28 cellular contexts compared by ENCODE assay signal in genomic region chr12:54571166-54571856, GRCh38. TPM values are rescaled to one million over a fixed set of nuclear protein-coding genes. Genes with fewer than 3 reads are reported as not detected.
DNase-seq lines count a peak whose midpoint lies in the region; ATAC-seq, FAIRE-seq and TF ChIP-seq lines count a peak whose summit lies in the region.
"Had no signal": no experiment of that assay in that cellular context is flagged by ENCODE, and none has a peak within 500 bp of the region (broad histone marks: within the 10 kb centered on the region; RNA-seq: fewer than 3 reads in every experiment).

No MANE protein-coding gene starts in this region.

- TF ChIP-seq RAD21 in HepG2 (CRISPR knock-in tag; IDR thresholded peaks at IDR 0.05) = no peak

- ATAC-seq in HepG2 (no peak), right lobe of liver (no peak), GM18502 (IDR thresholded peaks at IDR 0.05; ENCODE audit: poor library complexity, unreplicated experiment) (no peak)
- ATAC-seq: activated CD4-positive, CD25-positive, alpha-beta regulatory T cell treated with anti-CD3 and anti-CD28 coated beads, Interleukin-2, amount 50 U/mL, for 24 hours; activated T-helper 17 cell treated with anti-CD3 and anti-CD28 coated beads, Interleukin-2, amount 50 U/mL, for 72 hours; stimulated activated naive B cell treated with anti-CD40 and anti-IgM and Interleukin-4, amounts not matched to agents 10 μg/mL and 1 μg/mL and 100 μg/mL, for 72 hours had no signal

- 15% methylated on average over 4 of the region's 4 CpGs for WGBS in HepG2 (ENCODE audit: low lambda C conversion rate)
- WGBS in right lobe of liver (ENCODE audit: insufficient coverage, low coverage, low lambda C conversion rate, missing lambda C conversion rate) = 31% methylated on average over 4 of the region's 4 CpGs

- TF ChIP-seq POLR2A in HepG2 (IDR thresholded peaks at IDR 0.05; ENCODE audit: insufficient read depth in 1 of 2, low read depth in 2 of 2, low read length in 2 of 2) (no peak), right lobe of liver (IDR thresholded peaks at IDR 0.05) (no peak)

- no peaks in the 10 kb centered on the region for H3K9me3 ChIP-seq in HepG2 (ENCODE audit: low read length)
- no peaks in the 10 kb centered on the region for H3K9me3 ChIP-seq in right lobe of liver
- H3K9me3 ChIP-seq in iPS-20b (ENCODE audit: insufficient read depth, low read depth, low read length) = no peaks in the 10 kb centered on the region

- TF ChIP-seq CTCF in HepG2 (CRISPR knock-in tag; IDR thresholded peaks at IDR 0.05) (no peak), right lobe of liver (IDR thresholded peaks at IDR 0.05) (no peak), cardiac fibroblast (IDR thresholded peaks at IDR 0.05; ENCODE audit: low read depth, low read length) (no peak), type B pancreatic cell (conservative IDR thresholded peaks at IDR 0.05) (peak; percentile 23)

- no peaks in the 10 kb centered on the region for H3K79me2 ChIP-seq in HepG2 (ENCODE audit: insufficient read depth, low read length)

- peaks cover 38% of the 10 kb centered on the region for H3K27me3 Mint-ChIP-seq in type B pancreatic cell
- H3K27me3 Mint-ChIP-seq: activated naive CD8-positive, alpha-beta T cell treated with anti-CD3 and anti-CD28 coated beads for 36 hours; activated T-helper 17 cell treated with anti-CD3 and anti-CD28 coated beads, Interleukin-2, amount 50 U/mL, for 72 hours; CD4-positive, alpha-beta T cell; dendritic cell treated with granulocyte-macrophage colony-stimulating factor and Interleukin-4, amounts not matched to agents 40 ng/mL and 50 ng/mL, for 4 days; stimulated activated naive B cell treated with anti-CD40 and anti-IgM and Interleukin-4, amounts not matched to agents 10 μg/mL and 1 μg/mL and 100 μg/mL, for 72 hours had no signal

- no peak overlapping the region for H3K27ac ChIP-seq in HepG2 (ENCODE audit: extremely low read length, insufficient read depth, low read length)
- no peak overlapping the region for H3K27ac ChIP-seq in right lobe of liver
- no peak overlapping the region for H3K27ac ChIP-seq in iPS-20b (ENCODE audit: low read length)

- H4K20me1 ChIP-seq in HepG2 (ENCODE audit: insufficient read depth, low read length) = no peaks in the 10 kb centered on the region

- POLR2A ChIA-PET in HepG2 (lab: Yijun Ruan, JAX) = no interaction called here

- H2AFZ ChIP-seq in HepG2 (ENCODE audit: low read length) = no peak overlapping the region

- TF ChIP-seq EP300 in HepG2 (IDR thresholded peaks at IDR 0.05; ENCODE audit: low read depth in 2 of 2, low read length in 2 of 2) (no peak), HepG2 (CRISPR knock-in tag; IDR thresholded peaks at IDR 0.05; ENCODE audit: borderline replicate concordance) (no peak)

- H3K4me2 ChIP-seq in HepG2 (ENCODE audit: low read depth, low read length) = no peak overlapping the region

- no peak for DNase-seq in HepG2 (ENCODE audit: low spot score)
- DNase-seq in right lobe of liver = no peak
- DNase-seq in cardiac fibroblast (ENCODE audit: low read depth in 2 of 2) = peak; percentile 22 to 30
- DNase-seq in type B pancreatic cell (ENCODE audit: extremely low spot score, unreplicated experiment) = no peak
- DNase-seq in activated CD4-positive, CD25-positive, alpha-beta regulatory T cell treated with anti-CD3 and anti-CD28 coated beads, Interleukin-2, amount 50 U/mL, for 72 hours = no peak
- no peak for DNase-seq in ACHN
- DNase-seq: activated naive CD8-positive, alpha-beta T cell treated with anti-CD3 and anti-CD28 coated beads for 36 hours; CD4-positive, alpha-beta T cell; DMS53; GOT3; Kasumi-1; mammary epithelial cell; NCI-H1092; NCI-H2029; NCI-H446 treated with DMSO at 0.1 percent for 48 hours; NK-92 treated with Interleukin-12 subunit alpha and Interleukin-12 subunit beta, amount 100 ng/mL, for 24 hours; posterior cingulate gyrus; stimulated activated naive B cell treated with anti-CD40 and anti-IgM and Interleukin-4, amounts not matched to agents 10 μg/mL and 1 μg/mL and 100 μg/mL, for 72 hours had no signal

- no peak overlapping the region for H3K9ac ChIP-seq in HepG2 (ENCODE audit: insufficient read depth, low read depth, low read length)
- 0 out of 2 replicates have a peak overlapping the region, but pooled peaks have one; percentile 1 for H3K9ac ChIP-seq in iPS-20b (ENCODE audit: low read depth, low read length)

- no peak overlapping the region for H3K27ac Mint-ChIP-seq in type B pancreatic cell
- H3K27ac Mint-ChIP-seq: activated naive CD8-positive, alpha-beta T cell treated with anti-CD3 and anti-CD28 coated beads for 36 hours; CD4-positive, alpha-beta T cell; dendritic cell treated with granulocyte-macrophage colony-stimulating factor and Interleukin-4, amounts not matched to agents 40 ng/mL and 50 ng/mL, for 4 days; stimulated activated naive B cell treated with anti-CD40 and anti-IgM and Interleukin-4, amounts not matched to agents 10 μg/mL and 1 μg/mL and 100 μg/mL, for 72 hours had no signal

- H3K27me3 ChIP-seq in HepG2 (ENCODE audit: control insufficient read depth in 1 of 2, insufficient read depth in 2 of 2, low read length in 2 of 2) (peaks cover 0 to 43% of the 10 kb centered on the region in 2 experiments; a peak in 2 of 5 replicates), right lobe of liver (no peaks in the 10 kb centered on the region), iPS-20b (ENCODE audit: insufficient read depth, low read length) (no peaks in the 10 kb centered on the region; the same call in 1 of the 2 replicates)

- H3K36me3 Mint-ChIP-seq in type B pancreatic cell = no peaks in the 10 kb centered on the region

- FAIRE-seq in HepG2 (lab: Jason Lieb, UNC) = no peak
- FAIRE-seq: frontal cortex, RCC 7860 had no signal

- H3K4me1 Mint-ChIP-seq in type B pancreatic cell (ENCODE audit: unreplicated experiment) = peaks cover 21% of the 10 kb centered on the region
- H3K4me1 Mint-ChIP-seq: activated naive CD8-positive, alpha-beta T cell treated with anti-CD3 and anti-CD28 coated beads for 36 hours had no signal

- no peak overlapping the region for H3K4me3 ChIP-seq in HepG2 (replicated peaks in 1 of 3; ENCODE audit: insufficient read depth in 1 of 3, low read depth in 2 of 3, low read length in 3 of 3)
- no peak overlapping the region for H3K4me3 ChIP-seq in right lobe of liver
- no peak overlapping the region for H3K4me3 ChIP-seq in cardiac fibroblast (replicated peaks in 1 of 2; ENCODE audit: low read depth in 2 of 2, low read length in 2 of 2)
- no peak overlapping the region for H3K4me3 ChIP-seq in iPS-20b (ENCODE audit: low read length)

- no TSS peak for BruUV-seq in HepG2 (replicated peaks; lab: Mats Ljungman, UMichigan)

- intact Hi-C loops in HepG2 (cut with micrococcal nuclease; ENCODE audit: unreplicated experiment) = no loop called here
- intact Hi-C loops in right lobe of liver (cut with DNase I) = no loop called here

- H3K4me1 ChIP-seq in HepG2 (ENCODE audit: insufficient read depth, low read length) (no peaks in the 10 kb centered on the region), right lobe of liver (no peaks in the 10 kb centered on the region), iPS-20b (ENCODE audit: insufficient read depth, low read length) (peaks cover 21% of the 10 kb centered on the region; the same call in 1 of the 2 replicates)

- CTCF ChIA-PET in HepG2 (lab: Yijun Ruan, JAX; ENCODE audit: low intra/inter-chr PET ratio, low total read pairs) = no interaction called here

- no peak overlapping the region for H3K4me3 Mint-ChIP-seq in type B pancreatic cell
- H3K4me3 Mint-ChIP-seq: activated naive CD8-positive, alpha-beta T cell treated with anti-CD3 and anti-CD28 coated beads for 36 hours; activated T-helper 17 cell treated with anti-CD3 and anti-CD28 coated beads, Interleukin-2, amount 50 U/mL, for 72 hours; CD4-positive, alpha-beta T cell; dendritic cell treated with granulocyte-macrophage colony-stimulating factor and Interleukin-4, amounts not matched to agents 40 ng/mL and 50 ng/mL, for 4 days; stimulated activated naive B cell treated with anti-CD40 and anti-IgM and Interleukin-4, amounts not matched to agents 10 μg/mL and 1 μg/mL and 100 μg/mL, for 72 hours had no signal

- no peaks in the 10 kb centered on the region for H3K9me3 Mint-ChIP-seq in type B pancreatic cell
- H3K9me3 Mint-ChIP-seq: activated naive CD8-positive, alpha-beta T cell treated with anti-CD3 and anti-CD28 coated beads for 36 hours; activated T-helper 17 cell treated with anti-CD3 and anti-CD28 coated beads, Interleukin-2, amount 50 U/mL, for 72 hours; CD4-positive, alpha-beta T cell; dendritic cell treated with granulocyte-macrophage colony-stimulating factor and Interleukin-4, amounts not matched to agents 40 ng/mL and 50 ng/mL, for 4 days; stimulated activated naive B cell treated with anti-CD40 and anti-IgM and Interleukin-4, amounts not matched to agents 10 μg/mL and 1 μg/mL and 100 μg/mL, for 72 hours had no signal

- H3K36me3 ChIP-seq in HepG2 (replicated peaks in 1 of 2; ENCODE audit: control insufficient read depth in 1 of 2, insufficient read depth in 2 of 2, low read length in 2 of 2) = no peaks in the 10 kb centered on the region
- no peaks in the 10 kb centered on the region for H3K36me3 ChIP-seq in right lobe of liver
- H3K36me3 ChIP-seq in iPS-20b (ENCODE audit: insufficient read depth, low read depth, low read length) = no peaks in the 10 kb centered on the region

- in situ Hi-C loops in HepG2 (cut with HindIII; ENCODE audit: extremely low pct_ligation_motif_present, low pct_unique_long_range_greater_than_20kb) (no loop called here), ACHN (cut with HindIII; ENCODE audit: low pct_ligation_motif_present, low pct_unique_long_range_greater_than_20kb, low sequenced_read_pairs) (no loop called here)

RNA-seq across cellular contexts. Expression of gene PPP1R1A, which starts 17.1 kb away (rescaled TPM):
- total RNA-seq in HepG2 (2016; rRNA removed; fragmentation: Illumina TruSeq; extraction: Trizol) (0.20 TPM in 1 of 2 replicates, not detected in the other), right lobe of liver (100 to 1,000 TPM in 2 of 6 experiments, 10 to 100 TPM in 4; 15.6 to 153 (median 54.5) TPM), type B pancreatic cell (ENCODE audit: low replicate concordance) (24.9 and 43.3 TPM in 2 replicates)
- 2.0 and 3.3 TPM in 2 replicates for total RNA-seq in HepG2 (2016; cell fraction: cytosol; rRNA removed; fragmentation: Illumina TruSeq; extraction: Trizol; ENCODE audit: low read depth)
- 0.32 TPM in 1 of 2 replicates, not detected in the other for total RNA-seq in HepG2 (2016; cell fraction: insoluble cytoplasmic fraction; rRNA removed; fragmentation: Illumina TruSeq; extraction: Trizol)
- total RNA-seq in HepG2 (2016; cell fraction: membrane; rRNA removed; fragmentation: Illumina TruSeq; extraction: Trizol) = 2.0 TPM in 2 replicates
- total RNA-seq in HepG2 (2016; cell fraction: nucleus; rRNA removed; fragmentation: Illumina TruSeq; extraction: Trizol) = not detected in 2 replicates
- polyA plus RNA-seq in HepG2 (2011; rRNA removed) = not detected in 2 replicates
- not detected in 2 replicates for polyA plus RNA-seq in HepG2 (2011; cell fraction: cytosol; rRNA removed)
- not detected in 2 replicates for polyA plus RNA-seq in HepG2 (2011; cell fraction: nucleus; rRNA removed)
- polyA plus RNA-seq in HepG2 (2012) = not detected in 2 replicates
- polyA plus RNA-seq in HepG2 (2016; cell fraction: cytosol; fragmentation: Illumina TruSeq; extraction: Trizol; ENCODE audit: low read depth) = 6.8 and 7.3 TPM in 2 replicates
- polyA plus RNA-seq in HepG2 (2016; cell fraction: insoluble cytoplasmic fraction; fragmentation: Illumina TruSeq; extraction: Trizol; ENCODE audit: low read depth) = 0.42 and 0.51 TPM in 2 replicates
- polyA plus RNA-seq in HepG2 (2016; cell fraction: membrane; fragmentation: Illumina TruSeq; extraction: Trizol; ENCODE audit: low read depth) = 3.8 and 4.0 TPM in 2 replicates
- 0.74 TPM in 1 of 2 replicates, not detected in the other for polyA plus RNA-seq in HepG2 (2016; cell fraction: nucleus; fragmentation: Illumina TruSeq; extraction: Trizol; ENCODE audit: insufficient read depth, low read depth)
- not detected in 2 replicates for polyA minus RNA-seq in HepG2 (2011; rRNA and poly(A)+ RNA removed; ENCODE audit: low replicate concordance)
- not detected in 2 replicates for polyA minus RNA-seq in HepG2 (2011; cell fraction: cytosol; rRNA and poly(A)+ RNA removed)
- not detected in 2 replicates for polyA minus RNA-seq in HepG2 (2011; cell fraction: nucleus; rRNA and poly(A)+ RNA removed)
- total RNA-seq: activated CD8-positive, alpha-beta memory T cell treated with anti-CD3 and anti-CD28 coated beads for 36 hours; activated naive CD8-positive, alpha-beta T cell treated with anti-CD3 and anti-CD28 coated beads for 36 hours; activated T-helper 17 cell treated with anti-CD3 and anti-CD28 coated beads, Interleukin-2, amount 50 U/mL, for 72 hours; CD4-positive, alpha-beta T cell; HT1080; mammary epithelial cell had no signal
- polyA plus RNA-seq: AG04450, mammary epithelial cell had no signal

RNA-seq across cellular contexts. Expression of gene PDE1B, which starts 21.9 kb away (rescaled TPM):
- total RNA-seq in HepG2 (2016; rRNA removed; fragmentation: Illumina TruSeq; extraction: Trizol) (not detected in 2 replicates), right lobe of liver (1 to 10 TPM in 3 of 6 experiments, under 1 TPM in 3; 0.67 to 1.7 (median 1.0) TPM), type B pancreatic cell (ENCODE audit: low replicate concordance) (0.10 and 3.6 TPM in 2 replicates)
- total RNA-seq in HepG2 (2016; cell fraction: cytosol; rRNA removed; fragmentation: Illumina TruSeq; extraction: Trizol; ENCODE audit: low read depth) = not detected in 2 replicates
- not detected in 2 replicates for total RNA-seq in HepG2 (2016; cell fraction: insoluble cytoplasmic fraction; rRNA removed; fragmentation: Illumina TruSeq; extraction: Trizol)
- not detected in 2 replicates for total RNA-seq in HepG2 (2016; cell fraction: membrane; rRNA removed; fragmentation: Illumina TruSeq; extraction: Trizol)
- not detected in 2 replicates for total RNA-seq in HepG2 (2016; cell fraction: nucleus; rRNA removed; fragmentation: Illumina TruSeq; extraction: Trizol)
- not detected in 2 replicates for polyA plus RNA-seq in HepG2 (2011; rRNA removed)
- polyA plus RNA-seq in HepG2 (2011; cell fraction: cytosol; rRNA removed) = not detected in 2 replicates
- polyA plus RNA-seq in HepG2 (2011; cell fraction: nucleus; rRNA removed) = not detected in 2 replicates
- polyA plus RNA-seq in HepG2 (2012) = not detected in 2 replicates
- not detected in 2 replicates for polyA plus RNA-seq in HepG2 (2016; cell fraction: cytosol; fragmentation: Illumina TruSeq; extraction: Trizol; ENCODE audit: low read depth)
- polyA plus RNA-seq in HepG2 (2016; cell fraction: insoluble cytoplasmic fraction; fragmentation: Illumina TruSeq; extraction: Trizol; ENCODE audit: low read depth) = not detected in 2 replicates
- not detected in 2 replicates for polyA plus RNA-seq in HepG2 (2016; cell fraction: membrane; fragmentation: Illumina TruSeq; extraction: Trizol; ENCODE audit: low read depth)
- polyA plus RNA-seq in HepG2 (2016; cell fraction: nucleus; fragmentation: Illumina TruSeq; extraction: Trizol; ENCODE audit: insufficient read depth, low read depth) = not detected in 2 replicates
- not detected in 2 replicates for polyA minus RNA-seq in HepG2 (2011; rRNA and poly(A)+ RNA removed; ENCODE audit: low replicate concordance)
- polyA minus RNA-seq in HepG2 (2011; cell fraction: cytosol; rRNA and poly(A)+ RNA removed) = not detected in 2 replicates
- polyA minus RNA-seq in HepG2 (2011; cell fraction: nucleus; rRNA and poly(A)+ RNA removed) = not detected in 2 replicates
- total RNA-seq: HT1080 had no signal
- polyA plus RNA-seq: AG04450 had no signal

Comparison
In these comparisons a context has a peak if more than half of its experiments do, and no peak if none do; other contexts are left out.
1. DNase-seq: peak in cardiac fibroblast (2 of 2); none in HepG2 (single experiment), right lobe of liver (0 of 3), type B pancreatic cell (single experiment), activated CD4-positive, CD25-positive, alpha-beta regulatory T cell treated with anti-CD3 and anti-CD28 coated beads, Interleukin-2, amount 50 U/mL, for 72 hours (single experiment) and ACHN (single experiment).